Comparison of ENCODE assay signal across 10 cellular contexts in the genomic region with DNA sequence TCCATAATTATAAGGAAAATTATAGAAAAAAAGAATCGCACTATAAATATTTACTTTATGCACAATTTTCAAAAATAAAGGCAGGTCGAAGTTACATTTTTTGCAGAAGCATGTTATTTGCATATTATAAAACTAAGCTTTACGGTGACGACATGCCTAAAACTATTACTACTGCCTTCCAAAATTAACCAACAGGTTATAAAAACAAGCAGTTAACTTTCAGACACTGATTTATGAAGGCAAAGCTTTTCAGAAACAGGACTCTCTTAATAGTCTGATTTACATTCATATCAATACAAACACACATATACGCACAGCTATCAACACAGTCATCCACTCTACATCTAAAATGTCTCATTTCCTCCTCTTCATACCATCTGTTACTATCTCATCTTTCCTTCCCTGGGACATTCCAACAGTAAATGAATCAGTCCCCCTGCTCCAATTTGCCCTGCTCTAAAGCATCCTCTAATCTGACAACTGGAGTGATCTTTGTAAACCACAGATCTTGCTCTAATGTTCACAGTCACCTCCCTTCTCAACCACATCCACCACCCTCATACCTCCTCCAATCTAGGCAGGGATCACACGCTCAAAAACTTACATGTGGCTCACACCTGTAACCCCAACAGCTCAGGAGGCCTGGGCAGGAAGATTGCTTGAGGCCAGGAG. TPM values are rescaled to one million over a fixed set of nuclear protein-coding genes. Genes with fewer than 3 reads are reported as not detected.
DNase-seq lines count a peak whose midpoint lies in the region; ATAC-seq, FAIRE-seq and TF ChIP-seq lines count a peak whose summit lies in the region.
"Had no signal": no experiment of that assay in that cellular context is flagged by ENCODE, and none has a peak within 500 bp of the region (broad histone marks: within the 10 kb centered on the region; RNA-seq: fewer than 3 reads in every experiment).

No MANE protein-coding gene starts in this region.

- H3K9me3 ChIP-seq in GM12878 (replicated peaks; ENCODE audit: control insufficient read depth, insufficient read depth, low read length) (peaks cover 14% of the 10 kb centered on the region), testis (no peaks in the 10 kb centered on the region)

- FAIRE-seq in GM12878 (lab: Jason Lieb, UNC): no peak
- FAIRE-seq: G401.6 had no signal

- TF ChIP-seq CTCF in GM12878 (IDR thresholded peaks at IDR 0.05 in 2 of 3, conservative IDR thresholded peaks at IDR 0.05 in 1 of 3; ENCODE audit: control insufficient read depth in 2 of 3, extremely low read depth in 1 of 3, insufficient read depth in 1 of 3, low read depth in 3 of 3, low read length in 3 of 3) (no peak), testis (IDR thresholded peaks at IDR 0.05) (no peak)

- no peaks in the 10 kb centered on the region for H4K20me1 ChIP-seq in GM12878 (ENCODE audit: control insufficient read depth, insufficient read depth)

- H3K4me1 ChIP-seq in GM12878 (ENCODE audit: control insufficient read depth, insufficient read depth, low read length): peaks cover 53% of the 10 kb centered on the region
- H3K4me1 ChIP-seq in testis: no peaks in the 10 kb centered on the region

- peak; percentile 37 for DNase-seq in activated naive CD4-positive, alpha-beta T cell treated with Interleukin-2 at 50 U/mL for 16 hours
- no peak for DNase-seq in activated naive CD4-positive, alpha-beta T cell treated with anti-CD3 and anti-CD28 coated beads, Interleukin-2, amount 50 U/mL, for 16 hours
- DNase-seq in M059J (ENCODE audit: low read depth) (peak; percentile 93), GM12878 (ENCODE audit: low read depth, low spot score) (no peak), ACHN (no peak), testis (no peak)
- DNase-seq in stimulated activated naive CD4-positive, alpha-beta T cell treated with Interleukin-2 at 50 U/mL for 16 hours (lab: John Stamatoyannopoulos, UW): peak; percentile 39
- DNase-seq: anterior cingulate cortex had no signal

- CTCF ChIA-PET in GM12878 (lab: Yijun Ruan, JAX): interaction anchor here (0.6 to 2.2 kb wide), 4 partner anchors 22 to 307 kb away, joined by 3 to 7 read pairs (median 4); partner anchors contain the start of gene FBXW11

- H3K4me2 ChIP-seq in GM12878 (ENCODE audit: control insufficient read depth, insufficient read depth): peak overlapping the region; percentile 27; the same call in 1 of the 2 replicates

- H2AFZ ChIP-seq in GM12878 (ENCODE audit: control insufficient read depth, low read depth, low read length): no peak overlapping the region

- no peak for TF ChIP-seq EP300 in GM12878 (IDR thresholded peaks at IDR 0.05; ENCODE audit: borderline replicate concordance in 1 of 2, control insufficient read depth in 1 of 2, low read depth in 2 of 2, low read length in 2 of 2)

- H3K27ac ChIP-seq in GM12878 (ENCODE audit: control insufficient read depth, insufficient read depth) (peak overlapping the region; percentile 40; the same call in 1 of the 2 replicates), testis (no peak overlapping the region)

- WGBS in GM12878 (ENCODE audit: insufficient coverage, insufficient replicate concordance, low lambda C conversion rate, missing lambda C conversion rate): 46% methylated on average over 6 of the region's 6 CpGs
- WGBS in testis, 2 donors: 91 to 92% methylated on average over 6 of the region's 6 CpGs

- in situ Hi-C loops in GM12878 (cut with MboI) (no loop called here), ACHN (cut with HindIII; ENCODE audit: low pct_ligation_motif_present, low pct_unique_long_range_greater_than_20kb, low sequenced_read_pairs) (no loop called here)

- peaks cover 84% of the 10 kb centered on the region for H3K79me2 ChIP-seq in GM12878 (ENCODE audit: control insufficient read depth, insufficient read depth, low read length)

- intact Hi-C loops in GM12878 (cut with micrococcal nuclease; ENCODE audit: unreplicated experiment) (no loop called here), testis (cut with DNase I; ENCODE audit: low total_unique reads) (no loop called here)

- H3K4me3 ChIP-seq in GM12878 (no peak overlapping the region), testis (no peak overlapping the region)

- peak; percentile 61 for ATAC-seq in GM12878
- no peak for ATAC-seq in HG03342 (IDR thresholded peaks at IDR 0.05; ENCODE audit: unreplicated experiment)

- no peak overlapping the region for H3K9ac ChIP-seq in GM12878 (ENCODE audit: control insufficient read depth, insufficient read depth, low read length)

- TF ChIP-seq POLR2A in GM12878 (IDR thresholded peaks at IDR 0.05; ENCODE audit: low read depth, low read length) (no peak), testis (IDR thresholded peaks at IDR 0.05) (no peak)

- peaks cover 4 to 14% of the 10 kb centered on the region in 2 experiments for H3K36me3 ChIP-seq in GM12878 (ENCODE audit: control insufficient read depth in 2 of 2, insufficient read depth in 2 of 2, low read length in 1 of 2)
- no peaks in the 10 kb centered on the region for H3K36me3 ChIP-seq in testis (ENCODE audit: low read depth, missing control alignments)

- TF ChIP-seq RAD21 in GM12878 (IDR thresholded peaks at IDR 0.05; ENCODE audit: insufficient read depth, low read depth, low read length): no peak

- SMC1A ChIA-PET in GM12878 (lab: Charles Lee; ENCODE audit: uncharacterized antibody, unreplicated experiment): interaction anchor here (0.9 to 6.8 kb wide), 14 partner anchors 8 to 242 kb away, joined by 3 to 52 read pairs (median 5); partner anchors contain the start of gene FBXW11

- POLR2A ChIA-PET in GM12878 (lab: Charles Lee): interaction anchor here (0.5 to 2.0 kb wide), 6 partner anchors 10 to 307 kb away, joined by 3 to 6 read pairs (median 4); partner anchors contain the start of gene FBXW11

- BruUV-seq in GM12878 (replicated peaks; lab: Mats Ljungman, UMichigan): no TSS peak

- RAD21 ChIA-PET in GM12878 (lab: Charles Lee; ENCODE audit: unreplicated experiment): interaction anchor here (1.1 to 3.7 kb wide), 5 partner anchors 10 to 73 kb away, joined by 3 to 26 read pairs (median 6); partner anchors contain the start of gene FBXW11

- H3K27me3 ChIP-seq in GM12878 (replicated peaks in 1 of 2; ENCODE audit: control insufficient read depth in 2 of 2, insufficient read depth in 2 of 2, low read length in 1 of 2): no peaks in the 10 kb centered on the region
- no peaks in the 10 kb centered on the region for H3K27me3 ChIP-seq in testis

TF ChIP-seq in GM12878, 131 proteins besides CTCF, POLR2A, EP300 and RAD21 (continues in another document):
- 0 out of 2 replicates have a peak, but pooled peaks have one; percentile 45 for TF ChIP-seq TCF12 (IDR thresholded peaks at IDR 0.05; ENCODE audit: low read depth, low read length)
- TF ChIP-seq CBFB (IDR thresholded peaks at IDR 0.05; ENCODE audit: low read depth): peak; percentile 76
- TF ChIP-seq SPI1 (IDR thresholded peaks at IDR 0.05; ENCODE audit: borderline replicate concordance, insufficient read depth, low read depth, low read length): peak; percentile 40; the same call in 1 of the 2 replicates
- TF ChIP-seq FOXM1 (IDR thresholded peaks at IDR 0.05; ENCODE audit: low read depth, low read length): 0 out of 2 replicates have a peak, but pooled peaks have one; percentile 51
- peak; percentile 96 for TF ChIP-seq RUNX3 (IDR thresholded peaks at IDR 0.05; ENCODE audit: low read length)
- no peak for TF ChIP-seq HDGF (IDR thresholded peaks at IDR 0.05)
- peak; percentile 65 for TF ChIP-seq ATF2 (IDR thresholded peaks at IDR 0.05; ENCODE audit: low read length)
- no peak for TF ChIP-seq BCL3 (IDR thresholded peaks at IDR 0.05; ENCODE audit: borderline replicate concordance, insufficient read depth, low read depth, low read length, poor library complexity, severe bottlenecking)

RNA-seq across cellular contexts. Expression of gene FBXW11, which starts 21.6 kb away (rescaled TPM):
- total RNA-seq in M059J (2014; rRNA removed; shearing (Covaris generic)): 38.5 and 75.0 TPM in 2 replicates
- 68.9 and 73.9 TPM in 2 replicates for total RNA-seq in GM12878 (2013; cell fraction: nucleolus; rRNA removed)
- total RNA-seq in GM12878 (2014; rRNA removed) (44.5 and 55.5 TPM in 2 replicates), GM12878 (2014; rRNA removed; fragmentation: Illumina TruSeq; extraction: Trizol) (50.9 TPM in 2 replicates), GM12878 (2021) (48.4 and 50.7 TPM in 2 replicates), testis (10 to 100 TPM; 60.6 to 61.8 TPM)
- 15.2 TPM for polyA plus RNA-seq in GM12878 (2011; ENCODE audit: low read depth)
- polyA plus RNA-seq in GM12878 (2011; rRNA removed) (61.5 and 64.7 TPM in 2 replicates), GM12878 (2014; fragmentation: Illumina TruSeq; extraction: Trizol) (46.9 and 64.0 TPM in 2 replicates), GM12878 (2014; fragmentation: Nextera tagmentation; extraction: Ambion mirVana) (1 to 10 TPM; 4.3 to 7.7 TPM), GM12878 (2014; rRNA removed) (30.7 and 35.4 TPM in 2 replicates), GM12878 (2016; fragmentation: Nextera tagmentation; extraction: Ambion mirVana) (10 to 100 TPM; 27.8 to 28.2 TPM), testis (ENCODE audit: insufficient read depth, low read depth, low replicate concordance) (46.3 TPM)
- polyA plus RNA-seq in GM12878 (2011; cell fraction: cytosol; rRNA removed): 40.9 and 41.2 TPM in 2 replicates
- polyA plus RNA-seq in GM12878 (2011; cell fraction: nucleus; rRNA removed): 34.3 and 43.8 TPM in 2 replicates
- polyA plus RNA-seq in GM12878 (2012): 23.6 and 28.8 TPM in 2 replicates
- 111 and 144 TPM in 2 replicates for polyA minus RNA-seq in GM12878 (2011; rRNA and poly(A)+ RNA removed)
- 39.8 and 43.9 TPM in 2 replicates for polyA minus RNA-seq in GM12878 (2011; cell fraction: cytosol; rRNA and poly(A)+ RNA removed)
- polyA minus RNA-seq in GM12878 (2011; cell fraction: nucleus; rRNA and poly(A)+ RNA removed): 24.8 and 39.9 TPM in 2 replicates

Comparison
In these comparisons a context has a peak if more than half of its experiments do, and no peak if none do; other contexts are left out.
1. DNase-seq: peak in activated naive CD4-positive, alpha-beta T cell treated with Interleukin-2 at 50 U/mL for 16 hours (single experiment), M059J (single experiment) and stimulated activated naive CD4-positive, alpha-beta T cell treated with Interleukin-2 at 50 U/mL for 16 hours (single experiment); none in activated naive CD4-positive, alpha-beta T cell treated with anti-CD3 and anti-CD28 coated beads, Interleukin-2, amount 50 U/mL, for 16 hours (single experiment), GM12878 (single experiment), ACHN (single experiment) and testis (single experiment).